ENCODE assay signal across 13 cellular contexts in the genomic region with DNA sequence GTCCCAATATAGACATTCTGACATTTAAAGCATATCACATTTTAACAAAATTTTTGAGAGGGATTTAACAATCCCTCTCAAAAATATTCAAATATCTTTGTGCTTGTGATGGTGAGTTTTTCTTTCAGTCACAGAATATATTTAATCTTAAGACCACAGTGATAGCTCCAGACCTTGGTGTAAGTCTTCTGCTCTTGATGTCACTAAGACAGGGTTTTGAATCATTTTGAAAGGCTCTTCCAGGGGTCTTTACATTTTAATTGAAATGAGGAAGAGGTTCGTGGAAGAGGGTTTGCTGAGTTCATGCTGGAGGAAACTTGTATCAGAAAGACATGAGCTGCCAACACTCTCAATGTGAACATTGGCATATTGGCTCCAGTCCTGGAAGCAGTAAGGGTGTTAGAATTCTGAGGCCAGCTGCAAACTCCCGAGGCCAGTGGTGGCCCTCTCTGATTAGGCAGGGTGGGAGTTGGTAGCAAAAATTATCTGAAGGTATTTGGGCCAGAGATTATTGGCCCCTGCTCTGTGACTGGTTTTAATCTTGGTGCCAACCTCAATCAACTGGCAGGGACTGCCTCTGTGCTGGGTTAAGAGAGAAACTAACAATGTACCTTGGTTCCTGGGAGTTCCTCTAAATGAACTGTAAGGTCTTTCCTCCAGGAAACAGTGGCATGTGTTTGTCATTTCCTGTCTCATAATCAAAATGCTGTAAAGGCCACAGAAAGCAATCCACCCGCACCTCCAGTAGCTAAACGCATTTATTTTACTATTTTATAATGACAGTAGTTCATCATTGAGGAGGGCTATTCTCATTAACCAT. TPM values are rescaled to one million over a fixed set of nuclear protein-coding genes. Genes with fewer than 3 reads are reported as not detected.
DNase-seq lines count a peak whose midpoint lies in the region; ATAC-seq, FAIRE-seq and TF ChIP-seq lines count a peak whose summit lies in the region.
"Had no signal": no experiment of that assay in that cellular context is flagged by ENCODE, and none has a peak within 500 bp of the region (broad histone marks: within the 10 kb centered on the region; RNA-seq: fewer than 3 reads in every experiment).

No MANE protein-coding gene starts in this region.

- peak; percentile 43 for ATAC-seq in Right ventricle myocardium superior (ENCODE audit: poor library complexity)
- no peak for ATAC-seq in HG03342 (IDR thresholded peaks at IDR 0.05; ENCODE audit: unreplicated experiment)

- peak overlapping the region; percentile 22; the same call in 1 of the 2 replicates for H2AFZ ChIP-seq in OCI-LY7 (ENCODE audit: low read length)
- peak overlapping the region; percentile 37 for H2AFZ ChIP-seq in endothelial cell of umbilical vein (ENCODE audit: low read depth, low read length)

- intact Hi-C loops in Right ventricle myocardium superior (cut with DNase I): no loop called here
- intact Hi-C loops in OCI-LY7 (cut with micrococcal nuclease; ENCODE audit: unreplicated experiment): no loop called here
- intact Hi-C loops in endothelial cell of umbilical vein (cut with micrococcal nuclease): loop anchor here (2.0 kb wide), 2 partner anchors 62 to 126 kb away; no protein-coding TSS in a partner anchor

- 21% methylated on average over 4 of the region's 4 CpGs for WGBS in thymus

- H4K20me1 ChIP-seq in OCI-LY7 (ENCODE audit: insufficient read depth, low read length): no peaks in the 10 kb centered on the region
- no peaks in the 10 kb centered on the region for H4K20me1 ChIP-seq in endothelial cell of umbilical vein (replicated peaks; ENCODE audit: control insufficient read depth, extremely low read depth, insufficient read depth, low read length)

- H3K9ac ChIP-seq in endothelial cell of umbilical vein (replicated peaks; ENCODE audit: extremely low read depth, insufficient read depth, low read length): peak overlapping the region; percentile 39

- H3K4me2 ChIP-seq in OCI-LY7 (ENCODE audit: low read length) (no peak overlapping the region), endothelial cell of umbilical vein (ENCODE audit: insufficient read depth, low read length) (peak overlapping the region; percentile 78)

- TF ChIP-seq POLR2A in endothelial cell of umbilical vein (IDR thresholded peaks at IDR 0.05; ENCODE audit: low read depth, low read length): no peak

- H3K4me1 ChIP-seq in right atrium auricular region: no peaks in the 10 kb centered on the region
- H3K4me1 ChIP-seq in OCI-LY7 (ENCODE audit: insufficient read depth, low read length, poor library complexity, severe bottlenecking): no peaks in the 10 kb centered on the region
- H3K4me1 ChIP-seq in endothelial cell of umbilical vein (ENCODE audit: control insufficient read depth, extremely low read depth, insufficient read depth, low read length): peaks cover 15% of the 10 kb centered on the region
- H3K4me1 ChIP-seq in thymus (ENCODE audit: control insufficient read depth, insufficient read depth, low read length): peaks cover 2% of the 10 kb centered on the region
- H3K4me1 ChIP-seq: esophagus muscularis mucosa had no signal

- H3K36me3 ChIP-seq in right atrium auricular region (no peaks in the 10 kb centered on the region), OCI-LY7 (ENCODE audit: insufficient read depth, low read length) (no peaks in the 10 kb centered on the region), endothelial cell of umbilical vein (ENCODE audit: control insufficient read depth in 2 of 2, extremely low read depth in 1 of 2, insufficient read depth in 2 of 2, low read length in 2 of 2) (no peaks in the 10 kb centered on the region), thymus (ENCODE audit: control insufficient read depth, insufficient read depth) (no peaks in the 10 kb centered on the region)
- H3K36me3 ChIP-seq: esophagus muscularis mucosa had no signal

- peak; percentile 71 for FAIRE-seq in endothelial cell of umbilical vein (lab: Jason Lieb, UNC)

- DNase-seq in Right ventricle myocardium superior: no peak
- no peak for DNase-seq in right atrium auricular region (ENCODE audit: low spot score)
- no peak for DNase-seq in OCI-LY7 (ENCODE audit: low spot score)
- DNase-seq in endothelial cell of umbilical vein (ENCODE audit: low read depth, low spot score): peak; percentile 59
- DNase-seq in NCI-H748 treated with DMSO at 0.1 percent for 48 hours (lab: John Stamatoyannopoulos, UW): no peak
- no peak for DNase-seq in activated gamma-delta T cell treated with Interleukin-2 at 50 U/mL for 16 hours
- DNase-seq: activated CD8-positive, alpha-beta memory T cell treated with anti-CD3 and anti-CD28 coated beads, Interleukin-2, amount 50 U/mL, for 4 hours; C1 segment of cervical spinal cord; NCI-H526 had no signal

- H3K9me2 ChIP-seq in OCI-LY7 (ENCODE audit: insufficient read depth, low read length): no peaks in the 10 kb centered on the region

- POLR2A ChIA-PET in OCI-LY7 (lab: Charles Lee) (interaction anchor here (1.9 kb wide), 1 partner anchor 10 kb away, joined by 5 read pairs; no protein-coding TSS in a partner anchor), endothelial cell of umbilical vein (lab: Charles Lee) (no interaction called here)

- dilution Hi-C loops in endothelial cell of umbilical vein (cut with MboI; ENCODE audit: extremely low pct_ligation_motif_present, low sequenced_read_pairs): no loop called here

- H3K4me3 ChIP-seq in right atrium auricular region (no peak overlapping the region), OCI-LY7 (ENCODE audit: low read depth, low read length, poor library complexity, severe bottlenecking) (no peak overlapping the region), endothelial cell of umbilical vein (replicated peaks in 1 of 3; ENCODE audit: insufficient read depth in 1 of 3, low read depth in 1 of 3, low read length in 3 of 3) (no peak overlapping the region), thymus (ENCODE audit: low read length) (no peak overlapping the region)
- H3K4me3 ChIP-seq: esophagus muscularis mucosa had no signal

- no peak overlapping the region for H3K27ac ChIP-seq in right atrium auricular region
- no peak overlapping the region for H3K27ac ChIP-seq in OCI-LY7 (ENCODE audit: low read depth, low read length, poor library complexity, severe bottlenecking)
- peak overlapping the region; percentile 73 for H3K27ac ChIP-seq in endothelial cell of umbilical vein (ENCODE audit: insufficient read depth, low read depth, low read length)
- peak overlapping the region; percentile 18 for H3K27ac ChIP-seq in thymus (ENCODE audit: low read depth)
- H3K27ac ChIP-seq: esophagus muscularis mucosa had no signal

- TF ChIP-seq CTCF in right atrium auricular region (IDR thresholded peaks at IDR 0.05) (no peak), OCI-LY7 (conservative IDR thresholded peaks at IDR 0.05; ENCODE audit: low read length) (no peak), endothelial cell of umbilical vein (IDR thresholded peaks at IDR 0.05; ENCODE audit: extremely low read depth in 1 of 2, insufficient read depth in 1 of 2, low read depth in 1 of 2, low read length in 2 of 2) (no peak)

- BruUV-seq in OCI-LY7 (replicated peaks; lab: Mats Ljungman, UMichigan) (no TSS peak), endothelial cell of umbilical vein (replicated peaks; lab: Mats Ljungman, UMichigan) (TSS peak; percentile 45)

- H3K79me2 ChIP-seq in OCI-LY7 (ENCODE audit: insufficient read depth, low read depth, low read length): no peaks in the 10 kb centered on the region
- H3K79me2 ChIP-seq in endothelial cell of umbilical vein (ENCODE audit: control insufficient read depth, insufficient read depth, low read length): no peaks in the 10 kb centered on the region

- H3K9me3 ChIP-seq in right atrium auricular region: no peaks in the 10 kb centered on the region
- no peaks in the 10 kb centered on the region for H3K9me3 ChIP-seq in OCI-LY7 (ENCODE audit: low read length)
- H3K9me3 ChIP-seq in endothelial cell of umbilical vein (replicated peaks; ENCODE audit: control insufficient read depth, insufficient read depth, low read length): no peaks in the 10 kb centered on the region
- no peaks in the 10 kb centered on the region for H3K9me3 ChIP-seq in thymus (ENCODE audit: control insufficient read depth)
- H3K9me3 ChIP-seq: esophagus muscularis mucosa had no signal

- CTCF ChIA-PET in OCI-LY7 (lab: Charles Lee; ENCODE audit: unreplicated experiment): no interaction called here
- CTCF ChIA-PET in endothelial cell of umbilical vein (lab: Charles Lee): interaction anchor here (0.7 to 5.9 kb wide), 8 partner anchors 11 to 907 kb away, joined by 3 to 67 read pairs (median 4); no protein-coding TSS in a partner anchor

- H3K27me3 ChIP-seq in right atrium auricular region (no peaks in the 10 kb centered on the region), endothelial cell of umbilical vein (ENCODE audit: control insufficient read depth in 2 of 2, insufficient read depth in 2 of 2, low read length in 2 of 2) (no peaks in the 10 kb centered on the region), thymus (ENCODE audit: control insufficient read depth, insufficient read depth) (no peaks in the 10 kb centered on the region)
- H3K27me3 ChIP-seq: esophagus muscularis mucosa had no signal

- H3K9me1 ChIP-seq in endothelial cell of umbilical vein (replicated peaks; ENCODE audit: control insufficient read depth, extremely low read depth, insufficient read depth, low read length): no peaks in the 10 kb centered on the region

RNA-seq across cellular contexts. Expression of a gene that starts 5.3 kb away (rescaled TPM):
- not detected for total RNA-seq in Right ventricle myocardium superior
- not detected for total RNA-seq in right atrium auricular region
- not detected in 2 replicates for total RNA-seq in OCI-LY7 (2014; rRNA removed; shearing (Covaris generic))
- not detected in 2 replicates for total RNA-seq in OCI-LY7 (2022)
- total RNA-seq in endothelial cell of umbilical vein: not detected in 2 replicates
- polyA plus RNA-seq in endothelial cell of umbilical vein: not detected in 2 replicates
- polyA plus RNA-seq in endothelial cell of umbilical vein (2011; cell fraction: cytosol; rRNA removed): not detected in 2 replicates
- not detected in 2 replicates for polyA plus RNA-seq in endothelial cell of umbilical vein (2011; cell fraction: nucleus; rRNA removed)
- not detected in 2 replicates for polyA plus RNA-seq in endothelial cell of umbilical vein (2012)
- polyA minus RNA-seq in endothelial cell of umbilical vein: not detected in 2 replicates
- not detected for polyA minus RNA-seq in endothelial cell of umbilical vein (2011; cell fraction: cytosol; rRNA and poly(A)+ RNA removed)
- not detected in 2 replicates for polyA minus RNA-seq in endothelial cell of umbilical vein (2011; cell fraction: nucleus; rRNA and poly(A)+ RNA removed)
- 0.11 TPM for polyA plus RNA-seq in thymus
- total RNA-seq: cardiac septum, esophagus muscularis mucosa had no signal

RNA-seq across cellular contexts. Expression of a gene that starts 44.0 kb away (rescaled TPM):
- total RNA-seq in Right ventricle myocardium superior (30.2 TPM), right atrium auricular region (10 to 100 TPM; 30.7 to 32.4 TPM), OCI-LY7 (2022) (31.5 and 32.3 TPM in 2 replicates), endothelial cell of umbilical vein (22.0 and 28.8 TPM in 2 replicates)
- total RNA-seq in OCI-LY7 (2014; rRNA removed; shearing (Covaris generic)): 11.5 and 17.5 TPM in 2 replicates
- polyA plus RNA-seq in endothelial cell of umbilical vein (6.0 and 6.8 TPM in 2 replicates), thymus (30.6 TPM)
- 12.0 and 12.6 TPM in 2 replicates for polyA plus RNA-seq in endothelial cell of umbilical vein (2011; cell fraction: cytosol; rRNA removed)
- 6.7 and 10.6 TPM in 2 replicates for polyA plus RNA-seq in endothelial cell of umbilical vein (2011; cell fraction: nucleus; rRNA removed)
- polyA plus RNA-seq in endothelial cell of umbilical vein (2012): 23.1 and 26.4 TPM in 2 replicates
- 3.1 and 4.0 TPM in 2 replicates for polyA minus RNA-seq in endothelial cell of umbilical vein
- polyA minus RNA-seq in endothelial cell of umbilical vein (2011; cell fraction: cytosol; rRNA and poly(A)+ RNA removed): 30.7 TPM
- polyA minus RNA-seq in endothelial cell of umbilical vein (2011; cell fraction: nucleus; rRNA and poly(A)+ RNA removed): 6.5 and 8.9 TPM in 2 replicates

Comparison
In these comparisons a context has a peak if more than half of its experiments do, and no peak if none do; other contexts are left out.
1. H3K27ac ChIP-seq: peak in endothelial cell of umbilical vein (single experiment) and thymus (single experiment); none in right atrium auricular region (0 of 2) and OCI-LY7 (single experiment).